2 cellular contexts compared by ENCODE assay signal in the genomic region with DNA sequence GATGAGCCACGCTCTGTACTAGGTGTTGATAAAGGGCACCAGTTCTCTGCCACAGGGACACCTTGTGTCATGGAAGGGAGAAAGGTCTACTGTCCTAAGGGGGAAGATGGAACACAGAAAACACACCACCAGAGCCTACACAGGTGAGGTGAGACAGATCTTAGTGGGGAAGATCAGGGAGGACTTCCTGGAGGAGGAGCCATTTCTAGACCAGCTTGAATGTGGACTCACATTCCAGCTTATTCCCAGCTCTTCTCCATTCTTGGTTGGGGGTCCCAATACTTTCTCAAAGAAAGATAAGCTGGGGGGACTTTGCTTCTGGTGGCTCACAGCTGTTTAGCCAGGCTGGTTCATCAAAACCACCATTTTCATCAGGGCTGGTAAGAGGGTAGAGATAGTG.
A peak's percentile ranks its signal among the peaks of the same experiment; 100 is the strongest.
TF ChIP-seq lines count a peak whose summit lies in the region.

No MANE protein-coding gene starts in this region.

TF ChIP-seq in HepG2, 621 proteins besides CTCF, POLR2A, EP300 and RAD21:
- TF ChIP-seq ZFP36 (IDR thresholded peaks at IDR 0.05; ENCODE audit: borderline replicate concordance, low read depth, low read length, partially characterized antibody) (peak; percentile 72), NR3C1 (CRISPR knock-in tag; IDR thresholded peaks at IDR 0.05) (no peak)

TF ChIP-seq in K562, 482 proteins besides CTCF, POLR2A, EP300 and RAD21 (continues in another document):
- TF ChIP-seq EZH2 (IDR thresholded peaks at IDR 0.05; ENCODE audit: borderline replicate concordance, low read depth, low read length) (no peak), ZFP36 (IDR thresholded peaks at IDR 0.05; ENCODE audit: low read depth, low read length, partially characterized antibody) (peak; percentile 98), TAF7 (tag; IDR thresholded peaks at IDR 0.05) (no peak), MTA1 (IDR thresholded peaks at IDR 0.05; ENCODE audit: borderline replicate concordance) (no peak), ESRRB (CRISPR knock-in tag; IDR thresholded peaks at IDR 0.05; ENCODE audit: borderline replicate concordance) (no peak), NONO (IDR thresholded peaks at IDR 0.05; ENCODE audit: low read depth in 2 of 2, low read length in 1 of 2) (no peak), RBM25 (IDR thresholded peaks at IDR 0.05; ENCODE audit: low read depth, low read length, severe bottlenecking) (peak; percentile 83), ESRRA (IDR thresholded peaks at IDR 0.05; ENCODE audit: borderline replicate concordance, low read depth) (no peak), C11orf30 (IDR thresholded peaks at IDR 0.05; ENCODE audit: low read depth) (no peak), BRF1 (IDR thresholded peaks at IDR 0.05; ENCODE audit: borderline replicate concordance, extremely low read depth, insufficient read length) (no peak), SREBF1 (IDR thresholded peaks at IDR 0.05; ENCODE audit: borderline replicate concordance, low read depth, low read length) (no peak), ZNF57 (CRISPR knock-in tag; IDR thresholded peaks at IDR 0.05) (no peak), ZNF316 (IDR thresholded peaks at IDR 0.05) (no peak), HDAC8 (tag; IDR thresholded peaks at IDR 0.05) (no peak), BRD4 (IDR thresholded peaks at IDR 0.05) (no peak), ZKSCAN3 (CRISPR knock-in tag; IDR thresholded peaks at IDR 0.05) (no peak), ZNF436 (CRISPR knock-in tag; IDR thresholded peaks at IDR 0.05) (peak; percentile 79), XRCC3 (IDR thresholded peaks at IDR 0.05) (no peak), KLF6 (CRISPR knock-in tag; IDR thresholded peaks at IDR 0.05; ENCODE audit: borderline replicate concordance) (no peak), SLC30A9 (CRISPR knock-in tag; IDR thresholded peaks at IDR 0.05) (no peak), ZNF699 (CRISPR knock-in tag; IDR thresholded peaks at IDR 0.05; ENCODE audit: insufficient replicate concordance) (no peak), ZNF79 (CRISPR knock-in tag; IDR thresholded peaks at IDR 0.05; ENCODE audit: low read depth) (no peak), E2F3 (CRISPR knock-in tag; IDR thresholded peaks at IDR 0.05) (no peak)
- TF ChIP-seq, protein P1, sequence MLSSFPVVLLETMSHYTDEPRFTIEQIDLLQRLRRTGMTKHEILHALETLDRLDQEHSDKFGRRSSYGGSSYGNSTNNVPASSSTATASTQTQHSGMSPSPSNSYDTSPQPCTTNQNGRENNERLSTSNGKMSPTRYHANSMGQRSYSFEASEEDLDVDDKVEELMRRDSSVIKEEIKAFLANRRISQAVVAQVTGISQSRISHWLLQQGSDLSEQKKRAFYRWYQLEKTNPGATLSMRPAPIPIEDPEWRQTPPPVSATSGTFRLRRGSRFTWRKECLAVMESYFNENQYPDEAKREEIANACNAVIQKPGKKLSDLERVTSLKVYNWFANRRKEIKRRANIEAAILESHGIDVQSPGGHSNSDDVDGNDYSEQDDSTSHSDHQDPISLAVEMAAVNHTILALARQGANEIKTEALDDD (IDR thresholded peaks at IDR 0.05), result no peak
- TF ChIP-seq, protein P2, sequence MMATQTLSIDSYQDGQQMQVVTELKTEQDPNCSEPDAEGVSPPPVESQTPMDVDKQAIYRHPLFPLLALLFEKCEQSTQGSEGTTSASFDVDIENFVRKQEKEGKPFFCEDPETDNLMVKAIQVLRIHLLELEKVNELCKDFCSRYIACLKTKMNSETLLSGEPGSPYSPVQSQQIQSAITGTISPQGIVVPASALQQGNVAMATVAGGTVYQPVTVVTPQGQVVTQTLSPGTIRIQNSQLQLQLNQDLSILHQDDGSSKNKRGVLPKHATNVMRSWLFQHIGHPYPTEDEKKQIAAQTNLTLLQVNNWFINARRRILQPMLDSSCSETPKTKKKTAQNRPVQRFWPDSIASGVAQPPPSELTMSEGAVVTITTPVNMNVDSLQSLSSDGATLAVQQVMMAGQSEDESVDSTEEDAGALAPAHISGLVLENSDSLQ (IDR thresholded peaks at IDR 0.05), result no peak
- TF ChIP-seq, protein P3, sequence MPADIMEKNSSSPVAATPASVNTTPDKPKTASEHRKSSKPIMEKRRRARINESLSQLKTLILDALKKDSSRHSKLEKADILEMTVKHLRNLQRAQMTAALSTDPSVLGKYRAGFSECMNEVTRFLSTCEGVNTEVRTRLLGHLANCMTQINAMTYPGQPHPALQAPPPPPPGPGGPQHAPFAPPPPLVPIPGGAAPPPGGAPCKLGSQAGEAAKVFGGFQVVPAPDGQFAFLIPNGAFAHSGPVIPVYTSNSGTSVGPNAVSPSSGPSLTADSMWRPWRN (IDR thresholded peaks at IDR 0.05; ENCODE audit: low read depth), result no peak
- TF ChIP-seq, protein P4, sequence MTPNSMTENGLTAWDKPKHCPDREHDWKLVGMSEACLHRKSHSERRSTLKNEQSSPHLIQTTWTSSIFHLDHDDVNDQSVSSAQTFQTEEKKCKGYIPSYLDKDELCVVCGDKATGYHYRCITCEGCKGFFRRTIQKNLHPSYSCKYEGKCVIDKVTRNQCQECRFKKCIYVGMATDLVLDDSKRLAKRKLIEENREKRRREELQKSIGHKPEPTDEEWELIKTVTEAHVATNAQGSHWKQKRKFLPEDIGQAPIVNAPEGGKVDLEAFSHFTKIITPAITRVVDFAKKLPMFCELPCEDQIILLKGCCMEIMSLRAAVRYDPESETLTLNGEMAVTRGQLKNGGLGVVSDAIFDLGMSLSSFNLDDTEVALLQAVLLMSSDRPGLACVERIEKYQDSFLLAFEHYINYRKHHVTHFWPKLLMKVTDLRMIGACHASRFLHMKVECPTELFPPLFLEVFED (CRISPR knock-in tag; conservative IDR thresholded peaks at IDR 0.05), result no peak
- TF ChIP-seq, protein P5, sequence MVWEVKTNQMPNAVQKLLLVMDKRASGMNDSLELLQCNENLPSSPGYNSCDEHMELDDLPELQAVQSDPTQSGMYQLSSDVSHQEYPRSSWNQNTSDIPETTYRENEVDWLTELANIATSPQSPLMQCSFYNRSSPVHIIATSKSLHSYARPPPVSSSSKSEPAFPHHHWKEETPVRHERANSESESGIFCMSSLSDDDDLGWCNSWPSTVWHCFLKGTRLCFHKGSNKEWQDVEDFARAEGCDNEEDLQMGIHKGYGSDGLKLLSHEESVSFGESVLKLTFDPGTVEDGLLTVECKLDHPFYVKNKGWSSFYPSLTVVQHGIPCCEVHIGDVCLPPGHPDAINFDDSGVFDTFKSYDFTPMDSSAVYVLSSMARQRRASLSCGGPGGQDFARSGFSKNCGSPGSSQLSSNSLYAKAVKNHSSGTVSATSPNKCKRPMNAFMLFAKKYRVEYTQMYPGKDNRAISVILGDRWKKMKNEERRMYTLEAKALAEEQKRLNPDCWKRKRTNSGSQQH (CRISPR knock-in tag; IDR thresholded peaks at IDR 0.05), result no peak
- TF ChIP-seq, protein P6, sequence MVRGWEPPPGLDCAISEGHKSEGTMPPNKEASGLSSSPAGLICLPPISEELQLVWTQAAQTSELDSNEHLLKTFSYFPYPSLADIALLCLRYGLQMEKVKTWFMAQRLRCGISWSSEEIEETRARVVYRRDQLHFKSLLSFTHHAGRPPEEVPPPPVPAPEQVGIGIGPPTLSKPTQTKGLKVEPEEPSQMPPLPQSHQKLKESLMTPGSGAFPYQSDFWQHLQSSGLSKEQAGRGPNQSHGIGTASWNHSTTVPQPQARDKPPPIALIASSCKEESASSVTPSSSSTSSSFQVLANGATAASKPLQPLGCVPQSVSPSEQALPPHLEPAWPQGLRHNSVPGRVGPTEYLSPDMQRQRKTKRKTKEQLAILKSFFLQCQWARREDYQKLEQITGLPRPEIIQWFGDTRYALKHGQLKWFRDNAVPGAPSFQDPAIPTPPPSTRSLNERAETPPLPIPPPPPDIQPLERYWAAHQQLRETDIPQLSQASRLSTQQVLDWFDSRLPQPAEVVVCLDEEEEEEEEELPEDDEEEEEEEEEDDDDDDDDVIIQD (CRISPR knock-in tag; IDR thresholded peaks at IDR 0.05), result no peak
- TF ChIP-seq, protein P7, sequence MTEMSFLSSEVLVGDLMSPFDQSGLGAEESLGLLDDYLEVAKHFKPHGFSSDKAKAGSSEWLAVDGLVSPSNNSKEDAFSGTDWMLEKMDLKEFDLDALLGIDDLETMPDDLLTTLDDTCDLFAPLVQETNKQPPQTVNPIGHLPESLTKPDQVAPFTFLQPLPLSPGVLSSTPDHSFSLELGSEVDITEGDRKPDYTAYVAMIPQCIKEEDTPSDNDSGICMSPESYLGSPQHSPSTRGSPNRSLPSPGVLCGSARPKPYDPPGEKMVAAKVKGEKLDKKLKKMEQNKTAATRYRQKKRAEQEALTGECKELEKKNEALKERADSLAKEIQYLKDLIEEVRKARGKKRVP (CRISPR knock-in tag; IDR thresholded peaks at IDR 0.05), result no peak
- TF ChIP-seq, protein P8, sequence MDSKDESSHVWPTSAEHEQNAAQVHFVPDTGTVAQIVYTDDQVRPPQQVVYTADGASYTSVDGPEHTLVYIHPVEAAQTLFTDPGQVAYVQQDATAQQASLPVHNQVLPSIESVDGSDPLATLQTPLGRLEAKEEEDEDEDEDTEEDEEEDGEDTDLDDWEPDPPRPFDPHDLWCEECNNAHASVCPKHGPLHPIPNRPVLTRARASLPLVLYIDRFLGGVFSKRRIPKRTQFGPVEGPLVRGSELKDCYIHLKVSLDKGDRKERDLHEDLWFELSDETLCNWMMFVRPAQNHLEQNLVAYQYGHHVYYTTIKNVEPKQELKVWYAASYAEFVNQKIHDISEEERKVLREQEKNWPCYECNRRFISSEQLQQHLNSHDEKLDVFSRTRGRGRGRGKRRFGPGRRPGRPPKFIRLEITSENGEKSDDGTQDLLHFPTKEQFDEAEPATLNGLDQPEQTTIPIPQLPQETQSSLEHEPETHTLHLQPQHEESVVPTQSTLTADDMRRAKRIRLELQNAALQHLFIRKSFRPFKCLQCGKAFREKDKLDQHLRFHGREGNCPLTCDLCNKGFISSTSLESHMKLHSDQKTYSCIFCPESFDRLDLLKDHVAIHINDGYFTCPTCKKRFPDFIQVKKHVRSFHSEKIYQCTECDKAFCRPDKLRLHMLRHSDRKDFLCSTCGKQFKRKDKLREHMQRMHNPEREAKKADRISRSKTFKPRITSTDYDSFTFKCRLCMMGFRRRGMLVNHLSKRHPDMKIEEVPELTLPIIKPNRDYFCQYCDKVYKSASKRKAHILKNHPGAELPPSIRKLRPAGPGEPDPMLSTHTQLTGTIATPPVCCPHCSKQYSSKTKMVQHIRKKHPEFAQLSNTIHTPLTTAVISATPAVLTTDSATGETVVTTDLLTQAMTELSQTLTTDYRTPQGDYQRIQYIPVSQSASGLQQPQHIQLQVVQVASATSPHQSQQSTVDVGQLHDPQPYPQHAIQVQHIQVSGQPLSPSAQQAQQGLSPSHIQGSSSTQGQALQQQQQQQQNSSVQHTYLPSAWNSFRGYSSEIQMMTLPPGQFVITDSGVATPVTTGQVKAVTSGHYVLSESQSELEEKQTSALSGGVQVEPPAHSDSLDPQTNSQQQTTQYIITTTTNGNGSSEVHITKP (IDR thresholded peaks at IDR 0.05; ENCODE audit: partially characterized antibody), result no peak
- TF ChIP-seq, protein P9, sequence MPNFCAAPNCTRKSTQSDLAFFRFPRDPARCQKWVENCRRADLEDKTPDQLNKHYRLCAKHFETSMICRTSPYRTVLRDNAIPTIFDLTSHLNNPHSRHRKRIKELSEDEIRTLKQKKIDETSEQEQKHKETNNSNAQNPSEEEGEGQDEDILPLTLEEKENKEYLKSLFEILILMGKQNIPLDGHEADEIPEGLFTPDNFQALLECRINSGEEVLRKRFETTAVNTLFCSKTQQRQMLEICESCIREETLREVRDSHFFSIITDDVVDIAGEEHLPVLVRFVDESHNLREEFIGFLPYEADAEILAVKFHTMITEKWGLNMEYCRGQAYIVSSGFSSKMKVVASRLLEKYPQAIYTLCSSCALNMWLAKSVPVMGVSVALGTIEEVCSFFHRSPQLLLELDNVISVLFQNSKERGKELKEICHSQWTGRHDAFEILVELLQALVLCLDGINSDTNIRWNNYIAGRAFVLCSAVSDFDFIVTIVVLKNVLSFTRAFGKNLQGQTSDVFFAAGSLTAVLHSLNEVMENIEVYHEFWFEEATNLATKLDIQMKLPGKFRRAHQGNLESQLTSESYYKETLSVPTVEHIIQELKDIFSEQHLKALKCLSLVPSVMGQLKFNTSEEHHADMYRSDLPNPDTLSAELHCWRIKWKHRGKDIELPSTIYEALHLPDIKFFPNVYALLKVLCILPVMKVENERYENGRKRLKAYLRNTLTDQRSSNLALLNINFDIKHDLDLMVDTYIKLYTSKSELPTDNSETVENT (CRISPR knock-in tag; IDR thresholded peaks at IDR 0.05), result no peak
- TF ChIP-seq, protein P10, sequence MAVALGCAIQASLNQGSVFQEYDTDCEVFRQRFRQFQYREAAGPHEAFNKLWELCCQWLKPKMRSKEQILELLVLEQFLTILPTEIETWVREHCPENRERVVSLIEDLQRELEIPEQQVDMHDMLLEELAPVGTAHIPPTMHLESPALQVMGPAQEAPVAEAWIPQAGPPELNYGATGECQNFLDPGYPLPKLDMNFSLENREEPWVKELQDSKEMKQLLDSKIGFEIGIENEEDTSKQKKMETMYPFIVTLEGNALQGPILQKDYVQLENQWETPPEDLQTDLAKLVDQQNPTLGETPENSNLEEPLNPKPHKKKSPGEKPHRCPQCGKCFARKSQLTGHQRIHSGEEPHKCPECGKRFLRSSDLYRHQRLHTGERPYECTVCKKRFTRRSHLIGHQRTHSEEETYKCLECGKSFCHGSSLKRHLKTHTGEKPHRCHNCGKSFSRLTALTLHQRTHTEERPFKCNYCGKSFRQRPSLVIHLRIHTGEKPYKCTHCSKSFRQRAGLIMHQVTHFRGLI (CRISPR knock-in tag; IDR thresholded peaks at IDR 0.05), result no peak
- TF ChIP-seq, protein P11, sequence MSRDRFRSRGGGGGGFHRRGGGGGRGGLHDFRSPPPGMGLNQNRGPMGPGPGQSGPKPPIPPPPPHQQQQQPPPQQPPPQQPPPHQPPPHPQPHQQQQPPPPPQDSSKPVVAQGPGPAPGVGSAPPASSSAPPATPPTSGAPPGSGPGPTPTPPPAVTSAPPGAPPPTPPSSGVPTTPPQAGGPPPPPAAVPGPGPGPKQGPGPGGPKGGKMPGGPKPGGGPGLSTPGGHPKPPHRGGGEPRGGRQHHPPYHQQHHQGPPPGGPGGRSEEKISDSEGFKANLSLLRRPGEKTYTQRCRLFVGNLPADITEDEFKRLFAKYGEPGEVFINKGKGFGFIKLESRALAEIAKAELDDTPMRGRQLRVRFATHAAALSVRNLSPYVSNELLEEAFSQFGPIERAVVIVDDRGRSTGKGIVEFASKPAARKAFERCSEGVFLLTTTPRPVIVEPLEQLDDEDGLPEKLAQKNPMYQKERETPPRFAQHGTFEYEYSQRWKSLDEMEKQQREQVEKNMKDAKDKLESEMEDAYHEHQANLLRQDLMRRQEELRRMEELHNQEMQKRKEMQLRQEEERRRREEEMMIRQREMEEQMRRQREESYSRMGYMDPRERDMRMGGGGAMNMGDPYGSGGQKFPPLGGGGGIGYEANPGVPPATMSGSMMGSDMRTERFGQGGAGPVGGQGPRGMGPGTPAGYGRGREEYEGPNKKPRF (IDR thresholded peaks at IDR 0.05; ENCODE audit: low read depth, low read length), result no peak
